Comparison of ENCODE assay signal across 9 cellular contexts in genomic region chr14:80215756-80216581, GRCh38. TPM values are rescaled to one million over a fixed set of nuclear protein-coding genes. Genes with fewer than 3 reads are reported as not detected.
DNase-seq lines count a peak whose midpoint lies in the region; FAIRE-seq and TF ChIP-seq lines count a peak whose summit lies in the region.
"Had no signal": no experiment of that assay in that cellular context is flagged by ENCODE, and none has a peak within 500 bp of the region (broad histone marks: within the 10 kb centered on the region; RNA-seq: fewer than 3 reads in every experiment).

No MANE protein-coding gene starts in this region.

- peak overlapping the region; percentile 57 for H3K27ac Mint-ChIP-seq in type B pancreatic cell
- H3K27ac Mint-ChIP-seq: activated CD8-positive, alpha-beta memory T cell treated with anti-CD3 and anti-CD28 coated beads, Interleukin-2, amount 10 ng/mL, durations not matched to agents 7 days and 5 days had no signal

- peaks cover 13% of the 10 kb centered on the region for H3K4me1 Mint-ChIP-seq in type B pancreatic cell (ENCODE audit: unreplicated experiment)

- H3K9me3 Mint-ChIP-seq in type B pancreatic cell, result no peaks in the 10 kb centered on the region

- peaks cover under 1% of the 10 kb centered on the region for H3K27me3 ChIP-seq in bronchial epithelial cell (ENCODE audit: control insufficient read depth, insufficient read depth, low read length)

- TF ChIP-seq CTCF in bronchial epithelial cell (IDR thresholded peaks at IDR 0.05; ENCODE audit: insufficient read depth, low read length, severe bottlenecking) (no peak), type B pancreatic cell (conservative IDR thresholded peaks at IDR 0.05) (no peak)

- no peak overlapping the region for H3K4me3 ChIP-seq in bronchial epithelial cell (ENCODE audit: low read depth, low read length)

- FAIRE-seq in bronchial epithelial cell (lab: Jason Lieb, UNC), result peak; percentile 85

- DNase-seq in NCI-H82 (lab: John Stamatoyannopoulos, UW), result peak; percentile 10
- no peak for DNase-seq in NCI-H82 treated with DMSO at 0.1 percent for 48 hours (lab: John Stamatoyannopoulos, UW; ENCODE audit: unreplicated experiment)
- DNase-seq in bronchial epithelial cell (ENCODE audit: low read depth), result peak; percentile 81
- peak; percentile 58 for DNase-seq in islet precursor cell
- DNase-seq in type B pancreatic cell (ENCODE audit: extremely low spot score, unreplicated experiment), result no peak
- no peak for DNase-seq in activated CD4-positive, alpha-beta T cell treated with anti-CD3 and anti-CD28 coated beads for 4 hours
- no peak for DNase-seq in activated CD8-positive, alpha-beta memory T cell treated with anti-CD3 and anti-CD28 coated beads for 24 hours
- no peak for DNase-seq in dermis blood vessel endothelial cell
- DNase-seq: activated CD8-positive, alpha-beta memory T cell treated with anti-CD3 and anti-CD28 coated beads, Interleukin-2, amount 10 ng/mL, durations not matched to agents 7 days and 5 days had no signal

- no peaks in the 10 kb centered on the region for H3K36me3 Mint-ChIP-seq in type B pancreatic cell
- H3K36me3 Mint-ChIP-seq: activated CD8-positive, alpha-beta memory T cell treated with anti-CD3 and anti-CD28 coated beads, Interleukin-2, amount 10 ng/mL, durations not matched to agents 7 days and 5 days had no signal

- peak overlapping the region; percentile 65 for H3K4me3 Mint-ChIP-seq in type B pancreatic cell
- H3K4me3 Mint-ChIP-seq: activated CD8-positive, alpha-beta memory T cell treated with anti-CD3 and anti-CD28 coated beads, Interleukin-2, amount 10 ng/mL, durations not matched to agents 7 days and 5 days had no signal

- H3K27me3 Mint-ChIP-seq in type B pancreatic cell, result peaks cover 6% of the 10 kb centered on the region
- H3K27me3 Mint-ChIP-seq: activated CD8-positive, alpha-beta memory T cell treated with anti-CD3 and anti-CD28 coated beads, Interleukin-2, amount 10 ng/mL, durations not matched to agents 7 days and 5 days had no signal

- no peaks in the 10 kb centered on the region for H3K36me3 ChIP-seq in bronchial epithelial cell (ENCODE audit: control insufficient read depth, insufficient read depth, low read length)

RNA-seq across cellular contexts. Expression of gene DIO2, which starts 4.7 kb away (rescaled TPM):
- 0.26 TPM in 1 of 2 replicates, not detected in the other for total RNA-seq in bronchial epithelial cell
- 3.5 and 7.6 TPM in 2 replicates for total RNA-seq in type B pancreatic cell (ENCODE audit: low replicate concordance)
- 0.51 TPM in 1 of 2 replicates, not detected in the other for total RNA-seq in dermis blood vessel endothelial cell
- total RNA-seq: activated CD8-positive, alpha-beta memory T cell treated with anti-CD3 and anti-CD28 coated beads, Interleukin-2, amount 10 ng/mL, durations not matched to agents 7 days and 5 days had no signal

Comparison
In these comparisons a context has a peak if more than half of its experiments do, and no peak if none do; other contexts are left out.
1. DNase-seq: peak in NCI-H82 (single experiment), bronchial epithelial cell (single experiment) and islet precursor cell (single experiment); none in NCI-H82 treated with DMSO at 0.1 percent for 48 hours (single experiment), type B pancreatic cell (single experiment), activated CD4-positive, alpha-beta T cell treated with anti-CD3 and anti-CD28 coated beads for 4 hours (0 of 2), activated CD8-positive, alpha-beta memory T cell treated with anti-CD3 and anti-CD28 coated beads for 24 hours (single experiment) and dermis blood vessel endothelial cell (single experiment).